Comparison of ENCODE assay signal across 12 cellular contexts in the genomic region with DNA sequence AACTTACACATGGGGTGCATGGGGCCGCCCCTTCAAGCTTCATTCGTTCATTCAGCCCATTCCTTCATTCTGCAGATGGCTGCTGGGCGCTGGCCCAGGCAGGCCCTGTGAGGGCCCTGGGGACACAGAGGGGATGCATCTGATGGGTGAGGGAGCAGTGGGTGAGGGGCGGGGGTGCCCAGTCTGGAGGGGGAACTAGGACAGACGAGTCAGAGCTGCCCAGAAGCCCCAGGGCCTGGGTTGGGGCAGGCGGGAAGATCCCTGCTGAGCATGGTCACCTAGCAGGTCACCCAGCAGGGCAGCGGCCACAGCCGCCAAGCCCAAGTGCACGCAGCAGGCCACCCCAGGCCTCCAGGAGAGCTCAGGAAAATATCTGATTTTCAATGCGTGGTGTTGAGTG. TPM values are rescaled to one million over a fixed set of nuclear protein-coding genes. Genes with fewer than 3 reads are reported as not detected.
DNase-seq lines count a peak whose midpoint lies in the region; ATAC-seq lines count a peak whose summit lies in the region.
"Had no signal": no experiment of that assay in that cellular context is flagged by ENCODE, and none has a peak within 500 bp of the region (broad histone marks: within the 10 kb centered on the region; RNA-seq: fewer than 3 reads in every experiment).

No MANE protein-coding gene starts in this region.

- peak overlapping the region; percentile 80 for H3K27ac ChIP-seq in neuronal stem cell (replicated peaks; ENCODE audit: low read length)
- H3K27ac ChIP-seq: cardiac muscle cell had no signal

- peak overlapping the region; percentile 97 for H3K14ac ChIP-seq in neuronal stem cell (ENCODE audit: low read length)

- H3K79me1 ChIP-seq in neuronal stem cell (ENCODE audit: low read depth, low read length): peaks cover 10% of the 10 kb centered on the region

- H3K23ac ChIP-seq in neuronal stem cell (ENCODE audit: low read depth, low read length, poor library complexity): no peak overlapping the region

- H3K4me2 ChIP-seq in neuronal stem cell (ENCODE audit: insufficient read depth, low read length, poor library complexity, severe bottlenecking): peak overlapping the region; percentile 43

- no peaks in the 10 kb centered on the region for H3K27me3 ChIP-seq in neuronal stem cell (ENCODE audit: control insufficient read depth in 3 of 3, insufficient read depth in 3 of 3, low read depth in 1 of 3, low read length in 3 of 3)
- H3K27me3 ChIP-seq: cardiac muscle cell had no signal

- H3K4me1 ChIP-seq in neuronal stem cell (ENCODE audit: control insufficient read depth in 2 of 2, insufficient read depth in 1 of 2, low read depth in 1 of 2, low read length in 2 of 2): peaks cover 39 to 66% of the 10 kb centered on the region in 2 donors

- peak overlapping the region; percentile 99 for H2AK5ac ChIP-seq in neuronal stem cell (ENCODE audit: low read depth, low read length)

- peak overlapping the region; percentile 99 for H2BK12ac ChIP-seq in neuronal stem cell (ENCODE audit: low read length)

- WGBS in neuronal stem cell (ENCODE audit: extremely low coverage in 2 of 2, insufficient read length in 2 of 2, insufficient replicate concordance in 1 of 2), 2 donors: no CpG with 5 or more reads among the region's 10 CpGs

- peak overlapping the region; percentile 70 for H2BK15ac ChIP-seq in neuronal stem cell (ENCODE audit: low read length)

- intact Hi-C loops in head of caudate nucleus (cut with DNase I): loop anchor here (10.0 kb wide), 1 partner anchor 48 kb away; no protein-coding TSS in a partner anchor

- no peaks in the 10 kb centered on the region for H3K36me3 ChIP-seq in neuronal stem cell (replicated peaks in 1 of 2; ENCODE audit: control insufficient read depth in 2 of 2, insufficient read depth in 2 of 2, low read length in 2 of 2)
- H3K36me3 ChIP-seq: cardiac muscle cell had no signal

- peak overlapping the region; percentile 95 for H4K91ac ChIP-seq in neuronal stem cell (ENCODE audit: low read depth, low read length, poor library complexity)

- peak overlapping the region; percentile 99 for H2BK120ac ChIP-seq in neuronal stem cell (ENCODE audit: low read depth, low read length)

- H3K4me3 ChIP-seq in neuronal stem cell (ENCODE audit: low read length in 2 of 2): no peak overlapping the region
- H3K4me3 ChIP-seq: cardiac muscle cell had no signal

- no peak overlapping the region for H4K8ac ChIP-seq in neuronal stem cell (ENCODE audit: low read depth, low read length)

- DNase-seq in NCI-H748 (lab: John Stamatoyannopoulos, UW; ENCODE audit: unreplicated experiment): peak; percentile 41
- no peak for DNase-seq in NCI-H748 treated with DMSO at 0.1 percent for 48 hours (lab: John Stamatoyannopoulos, UW)
- peak in 28 of 42 donors; percentile 53 to 89 (median 74) for DNase-seq in head of caudate nucleus
- no peak for DNase-seq in neuronal stem cell (ENCODE audit: low spot score)
- DNase-seq in H4 (ENCODE audit: low spot score): no peak
- DNase-seq in activated effector memory CD4-positive, alpha-beta T cell treated with Interleukin-2 at 50 U/mL for 16 hours: no peak
- DNase-seq: ACHN, EL, kidney glomerular epithelial cell had no signal

- peak overlapping the region; percentile 93 for H3K18ac ChIP-seq in neuronal stem cell (ENCODE audit: low read length)

- peak overlapping the region; percentile 100 for H3K4ac ChIP-seq in neuronal stem cell (ENCODE audit: low read length)

- peak overlapping the region; percentile 71 for H3K9ac ChIP-seq in neuronal stem cell (ENCODE audit: low read depth, low read length, poor library complexity)

- no peak overlapping the region for H2AFZ ChIP-seq in neuronal stem cell (ENCODE audit: low read length)

- ATAC-seq in GM18519 (IDR thresholded peaks at IDR 0.05; ENCODE audit: low FRiP score, unreplicated experiment): no peak
- no peak for ATAC-seq in GM18868 (IDR thresholded peaks at IDR 0.05; ENCODE audit: unreplicated experiment)

- no peaks in the 10 kb centered on the region for H3K9me3 ChIP-seq in neuronal stem cell (replicated peaks in 1 of 2; ENCODE audit: control insufficient read depth in 2 of 2, insufficient read depth in 1 of 2, low read depth in 1 of 2, low read length in 2 of 2)

- peak overlapping the region; percentile 98 for H2BK5ac ChIP-seq in neuronal stem cell (ENCODE audit: low read length)

RNA-seq across cellular contexts. Expression of gene TRMT61A, which starts 14.1 kb away (rescaled TPM):
- 2.1 TPM for polyA plus RNA-seq in neuronal stem cell (2013, experiment 1 of 2)
- 2.2 TPM for polyA plus RNA-seq in neuronal stem cell (2013, experiment 2 of 2)
- 5.8 and 6.8 TPM in 2 replicates for total RNA-seq in H4 (2014; rRNA removed; shearing (Covaris generic))

RNA-seq across cellular contexts. Expression of gene BAG5, which starts 19.3 kb away (rescaled TPM):
- polyA plus RNA-seq in neuronal stem cell (2013, experiment 1 of 2): 11.7 TPM
- 11.8 TPM for polyA plus RNA-seq in neuronal stem cell (2013, experiment 2 of 2)
- 11.3 and 18.5 TPM in 2 replicates for total RNA-seq in H4 (2014; rRNA removed; shearing (Covaris generic))

RNA-seq across cellular contexts. Expression of gene COA8, which starts 19.6 kb away (rescaled TPM):
- 45.8 TPM for polyA plus RNA-seq in neuronal stem cell (2013, experiment 1 of 2)
- 47.5 TPM for polyA plus RNA-seq in neuronal stem cell (2013, experiment 2 of 2)
- total RNA-seq in H4 (2014; rRNA removed; shearing (Covaris generic)): 21.7 and 22.3 TPM in 2 replicates

RNA-seq across cellular contexts. Expression of gene CKB, which starts 20.5 kb away (rescaled TPM):
- polyA plus RNA-seq in neuronal stem cell (2013, experiment 1 of 2): 418 TPM
- 412 TPM for polyA plus RNA-seq in neuronal stem cell (2013, experiment 2 of 2)
- 47.1 and 52.4 TPM in 2 replicates for total RNA-seq in H4 (2014; rRNA removed; shearing (Covaris generic))

Comparison
In these comparisons a context has a peak if more than half of its experiments do, and no peak if none do; other contexts are left out.
1. DNase-seq: peak in NCI-H748 (single experiment) and head of caudate nucleus (28 of 42); none in NCI-H748 treated with DMSO at 0.1 percent for 48 hours (single experiment), neuronal stem cell (single experiment), H4 (single experiment) and activated effector memory CD4-positive, alpha-beta T cell treated with Interleukin-2 at 50 U/mL for 16 hours (single experiment).